ENCODE assay signal across 31 cellular contexts in the genomic region with DNA sequence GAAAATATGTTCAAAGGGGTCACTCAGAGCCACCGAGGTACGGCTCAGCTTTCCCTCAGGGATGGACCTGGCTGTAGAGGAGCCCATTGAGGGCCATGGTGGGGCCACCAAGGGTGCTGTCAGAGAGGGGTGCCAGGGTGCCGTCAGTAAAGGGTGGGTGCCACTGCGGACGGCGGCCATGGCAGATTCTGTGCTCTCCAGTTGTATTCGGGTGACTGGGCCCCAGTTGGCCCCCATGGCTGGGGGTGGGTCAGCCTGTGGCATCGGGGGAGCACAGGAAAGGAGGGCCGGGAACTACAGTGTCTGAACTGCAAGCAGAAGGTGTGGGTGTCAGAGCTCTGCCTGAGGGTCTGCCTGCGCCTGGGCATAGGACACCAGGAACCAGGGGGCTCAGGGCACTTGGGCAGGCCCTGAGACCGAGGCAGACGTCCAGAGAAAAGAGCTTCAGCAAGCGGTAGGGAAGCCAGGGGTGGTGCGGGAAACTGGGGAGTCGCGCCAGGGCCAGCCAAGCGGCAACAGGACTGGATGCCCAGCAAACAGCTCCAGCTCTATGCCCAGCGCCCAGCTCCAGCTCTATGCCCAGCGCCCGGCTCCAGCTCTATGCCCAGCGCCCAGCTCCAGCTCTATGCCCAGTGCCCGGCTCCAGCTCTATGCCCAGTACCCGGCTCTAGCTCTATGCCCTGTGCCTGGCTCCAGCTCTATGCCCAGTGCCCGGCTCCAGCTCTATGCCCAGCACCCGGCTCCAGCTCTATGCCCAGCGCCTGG.
"Had no signal": no experiment of that assay in that cellular context is flagged by ENCODE, and none has a peak within 500 bp of the region (broad histone marks: within the 10 kb centered on the region; RNA-seq: fewer than 3 reads in every experiment).

No MANE protein-coding gene starts in this region.

- DNase-seq: activated CD4-positive, alpha-beta memory T cell treated with anti-CD3 and anti-CD28 coated beads, Interleukin-2, amount 10 ng/mL, durations not matched to agents 7 days and 5 days; activated CD4-positive, alpha-beta T cell treated with anti-CD3 and anti-CD28 coated beads for 1 hour; activated CD4-positive, alpha-beta T cell treated with anti-CD3 and anti-CD28 coated beads for 36 hours; activated CD4-positive, alpha-beta T cell treated with anti-CD3 and anti-CD28 coated beads for 48 hours; activated CD4-positive, alpha-beta T cell treated with anti-CD3 and anti-CD28 coated beads, Interleukin-2, amount 10 ng/mL, durations not matched to agents 7 days and 5 days; activated CD4-positive, alpha-beta T cell treated with anti-CD3 and anti-CD28 coated beads, Interleukin-2, amount 50 U/mL, for 48 hours; activated CD4-positive, CD25-positive, alpha-beta regulatory T cell; activated CD8-positive, alpha-beta memory T cell treated with anti-CD3 and anti-CD28 coated beads for 24 hours; activated CD8-positive, alpha-beta memory T cell treated with anti-CD3 and anti-CD28 coated beads, Interleukin-2, amount 10 ng/mL, durations not matched to agents 7 days and 5 days; activated CD8-positive, alpha-beta memory T cell treated with anti-CD3 and anti-CD28 coated beads, Interleukin-2, amount 50 U/mL, for 48 hours; activated CD8-positive, alpha-beta T cell treated with anti-CD3 and anti-CD28 coated beads, Interleukin-2, amount 10 ng/mL, durations not matched to agents 7 days and 5 days; activated effector memory CD4-positive, alpha-beta T cell treated with Interleukin-2 at 50 U/mL for 16 hours; activated gamma-delta T cell; activated naive CD4-positive, alpha-beta T cell treated with anti-CD3 and anti-CD28 coated beads, Interleukin-2, amount 10 ng/mL, durations not matched to agents 7 days and 5 days; activated naive CD4-positive, alpha-beta T cell treated with Interleukin-2 at 50 U/mL for 16 hours; activated naive CD8-positive, alpha-beta T cell treated with anti-CD3 and anti-CD28 coated beads, Interleukin-2, amount 10 ng/mL, durations not matched to agents 7 days and 5 days; activated naive CD8-positive, alpha-beta T cell treated with anti-CD3 and anti-CD28 coated beads, Interleukin-2, amount 50 U/mL, for 24 hours; activated T-cell treated with anti-CD3 and anti-CD28 coated beads, Interleukin-2, amount 50 U/mL, for 24 hours; activated T-cell treated with anti-CD3 and anti-CD28 coated beads, Interleukin-2, amount 50 U/mL, for 48 hours; amygdala; anterior cingulate cortex; caudate nucleus; cerebellar nuclear complex; T-helper 1 cell; T-helper 2 cell; T-helper 9 cell; WERI-Rb-1 had no signal

- H3K9me3 ChIP-seq: ascending aorta had no signal

- ATAC-seq: activated CD4-positive, alpha-beta T cell treated with anti-CD3 and anti-CD28 coated beads for 36 hours; activated CD4-positive, CD25-positive, alpha-beta regulatory T cell treated with anti-CD3 and anti-CD28 coated beads, Interleukin-2, amount 50 U/mL, for 24 hours; activated CD8-positive, alpha-beta memory T cell treated with anti-CD3 and anti-CD28 coated beads, Interleukin-2, amount 10 ng/mL, durations not matched to agents 7 days and 5 days; activated CD8-positive, alpha-beta T cell treated with anti-CD3 and anti-CD28 coated beads, Interleukin-2, amount 10 ng/mL, durations not matched to agents 7 days and 5 days; activated naive CD8-positive, alpha-beta T cell treated with anti-CD3 and anti-CD28 coated beads, Interleukin-2, amount 50 U/mL, for 24 hours; WTC11 had no signal

- H3K27ac ChIP-seq: ascending aorta, cardiac muscle cell, WERI-Rb-1 had no signal

- H3K36me3 ChIP-seq: cardiac muscle cell, WERI-Rb-1 had no signal

- H3K27me3 ChIP-seq: ascending aorta, cardiac muscle cell had no signal

- H3K4me3 ChIP-seq: ascending aorta, cardiac muscle cell had no signal
